Comparison of ENCODE assay signal across 20 cellular contexts in genomic region chr3:127081001-127081720, GRCh38.
DNase-seq lines count a peak whose midpoint lies in the region; FAIRE-seq and TF ChIP-seq lines count a peak whose summit lies in the region.
"Had no signal": no experiment of that assay in that cellular context is flagged by ENCODE, and none has a peak within 500 bp of the region (broad histone marks: within the 10 kb centered on the region; RNA-seq: fewer than 3 reads in every experiment).

No MANE protein-coding gene starts in this region.

- H3K36me3 ChIP-seq in left ventricle myocardium inferior, result no peaks in the 10 kb centered on the region
- H3K36me3 ChIP-seq in right atrium auricular region, result no peaks in the 10 kb centered on the region
- no peaks in the 10 kb centered on the region for H3K36me3 ChIP-seq in bronchial epithelial cell (ENCODE audit: control insufficient read depth, insufficient read depth, low read length)
- no peaks in the 10 kb centered on the region for H3K36me3 ChIP-seq in brain microvascular endothelial cell (replicated peaks)
- H3K36me3 ChIP-seq in small intestine (ENCODE audit: control insufficient read depth in 2 of 2, insufficient read depth in 2 of 2, low read length in 2 of 2), result no peaks in the 10 kb centered on the region

- 71 to 76% (median 74%) methylated on average over 12 of the region's 12 CpGs for WGBS in small intestine, 3 donors

- TF ChIP-seq CTCF in left ventricle myocardium inferior (IDR thresholded peaks at IDR 0.05; ENCODE audit: borderline replicate concordance) (no peak), right atrium auricular region (IDR thresholded peaks at IDR 0.05) (no peak), bronchial epithelial cell (IDR thresholded peaks at IDR 0.05; ENCODE audit: insufficient read depth, low read length, severe bottlenecking) (no peak), brain microvascular endothelial cell (IDR thresholded peaks at IDR 0.05; ENCODE audit: low read depth, low read length, missing control alignments) (no peak)

- H3K27ac ChIP-seq in left ventricle myocardium inferior (replicated peaks) (no peak overlapping the region), right atrium auricular region (no peak overlapping the region), brain microvascular endothelial cell (no peak overlapping the region), small intestine (ENCODE audit: low read depth in 1 of 2, low read length in 1 of 2) (no peak overlapping the region)
- H3K27ac ChIP-seq: C4-2B, GM23248, HL-60 had no signal

- H3K4me1 ChIP-seq in left ventricle myocardium inferior (no peaks in the 10 kb centered on the region), right atrium auricular region (no peaks in the 10 kb centered on the region), small intestine (ENCODE audit: control insufficient read depth in 2 of 2, insufficient read depth in 1 of 2, low read depth in 1 of 2, low read length in 1 of 2) (no peaks in the 10 kb centered on the region)

- DNase-seq in left ventricle myocardium inferior (peak; percentile 4), right atrium auricular region (ENCODE audit: low spot score) (no peak), bronchial epithelial cell (ENCODE audit: low read depth) (no peak), posterior vena cava (ENCODE audit: low spot score) (peak; percentile 77), brain microvascular endothelial cell (no peak), small intestine (no peak), ureter (ENCODE audit: low spot score) (no peak)
- DNase-seq: CD8-positive, alpha-beta T cell; COR-L47; DMS153; DMS79 treated with DMSO at 0.1 percent for 48 hours; EL; GM23248 had no signal

- FAIRE-seq in bronchial epithelial cell (lab: Jason Lieb, UNC) (peak; percentile 7), small intestine (lab: Jason Lieb, UNC) (no peak)
- FAIRE-seq: A204.1, D721Med, G401.6, GM12891, H54 had no signal

- in situ Hi-C loops in brain microvascular endothelial cell (cut with HindIII; ENCODE audit: low pct_ligation_motif_present, low sequenced_read_pairs), result no loop called here

- intact Hi-C loops in left ventricle myocardium inferior (cut with micrococcal nuclease), result no loop called here
- intact Hi-C loops in posterior vena cava (cut with DNase I), result no loop called here

- H3K27me3 ChIP-seq in left ventricle myocardium inferior (ENCODE audit: low read depth) (peaks cover 27% of the 10 kb centered on the region), right atrium auricular region (no peaks in the 10 kb centered on the region), bronchial epithelial cell (ENCODE audit: control insufficient read depth, insufficient read depth, low read length) (no peaks in the 10 kb centered on the region), brain microvascular endothelial cell (replicated peaks) (no peaks in the 10 kb centered on the region), small intestine (ENCODE audit: control insufficient read depth in 2 of 2, insufficient read depth in 2 of 2, low read length in 2 of 2) (peaks cover 0 to 2% of the 10 kb centered on the region in 2 donors)

- H3K4me3 ChIP-seq in left ventricle myocardium inferior, result no peak overlapping the region
- H3K4me3 ChIP-seq in right atrium auricular region, result no peak overlapping the region
- no peak overlapping the region for H3K4me3 ChIP-seq in bronchial epithelial cell (ENCODE audit: low read depth, low read length)
- no peak overlapping the region for H3K4me3 ChIP-seq in brain microvascular endothelial cell (ENCODE audit: low read depth, low read length)
- H3K4me3 ChIP-seq in small intestine (ENCODE audit: low read depth in 1 of 2, low read length in 2 of 2), result no peak overlapping the region
- H3K4me3 ChIP-seq: GM23248 had no signal

- H3K9me3 ChIP-seq in left ventricle myocardium inferior (replicated peaks), result no peaks in the 10 kb centered on the region
- no peaks in the 10 kb centered on the region for H3K9me3 ChIP-seq in right atrium auricular region
- no peaks in the 10 kb centered on the region for H3K9me3 ChIP-seq in small intestine (ENCODE audit: control insufficient read depth, low read depth)

Comparison
In these comparisons a context has a peak if more than half of its experiments do, and no peak if none do; other contexts are left out.
1. DNase-seq: peak in left ventricle myocardium inferior (single experiment) and posterior vena cava (single experiment); none in right atrium auricular region (single experiment), bronchial epithelial cell (single experiment), brain microvascular endothelial cell (single experiment), small intestine (single experiment) and ureter (single experiment).